18 cellular contexts compared by ENCODE assay signal in genomic region chr5:1832511-1833250, GRCh38. TPM values are rescaled to one million over a fixed set of nuclear protein-coding genes. Genes with fewer than 3 reads are reported as not detected.
DNase-seq lines count a peak whose midpoint lies in the region; ATAC-seq and TF ChIP-seq lines count a peak whose summit lies in the region.
"Had no signal": no experiment of that assay in that cellular context is flagged by ENCODE, and none has a peak within 500 bp of the region (broad histone marks: within the 10 kb centered on the region; RNA-seq: fewer than 3 reads in every experiment).

No MANE protein-coding gene starts in this region.

- peaks cover 4 to 11% of the 10 kb centered on the region in 2 donors for H3K27me3 Mint-ChIP-seq in natural killer cell (ENCODE audit: low read depth in 2 of 2)
- peaks cover 7% of the 10 kb centered on the region in 2 donors for H3K27me3 Mint-ChIP-seq in natural killer cell treated with Interleukin-12 subunit alpha and Interleukin-12 subunit beta and Interleukin-15 and Interleukin-18, amount 100 ng/mL, for 72 hours

- no peaks in the 10 kb centered on the region for H3K79me2 ChIP-seq in hepatocyte

- no peaks in the 10 kb centered on the region for H4K20me1 ChIP-seq in hepatocyte (ENCODE audit: insufficient read depth, poor library complexity, severe bottlenecking)

- TF ChIP-seq CTCF in natural killer cell (IDR thresholded peaks at IDR 0.05) (no peak), hepatocyte (IDR thresholded peaks at IDR 0.05; ENCODE audit: poor library complexity) (no peak)

- no peak overlapping the region for H3K4me3 ChIP-seq in hepatocyte
- H3K4me3 ChIP-seq: MG63, SJCRH30 had no signal

- WGBS in hepatocyte (ENCODE audit: low lambda C conversion rate, missing lambda C conversion rate), result 88% methylated on average over 28 of the region's 28 CpGs

- no peak overlapping the region for H2AFZ ChIP-seq in hepatocyte

- no peaks in the 10 kb centered on the region for H3K36me3 Mint-ChIP-seq in natural killer cell
- H3K36me3 Mint-ChIP-seq in natural killer cell treated with Interleukin-12 subunit alpha and Interleukin-12 subunit beta and Interleukin-15 and Interleukin-18, amount 100 ng/mL, for 72 hours, result no peaks in the 10 kb centered on the region

- H3K9me3 ChIP-seq in hepatocyte (ENCODE audit: low read depth), result no peaks in the 10 kb centered on the region
- H3K9me3 ChIP-seq: MG63, SJCRH30 had no signal

- intact Hi-C loops in natural killer cell (cut with micrococcal nuclease), result no loop called here

- H3K4me2 ChIP-seq in hepatocyte, result no peak overlapping the region
- H3K4me2 ChIP-seq: KMS-11 had no signal

- H3K9me2 ChIP-seq in hepatocyte (replicated peaks; ENCODE audit: insufficient read depth), result no peaks in the 10 kb centered on the region

- no peak overlapping the region for H3K27ac ChIP-seq in hepatocyte
- H3K27ac ChIP-seq: KMS-11, SJCRH30 had no signal

- no peaks in the 10 kb centered on the region for H3K9me3 Mint-ChIP-seq in natural killer cell
- H3K9me3 Mint-ChIP-seq in natural killer cell treated with Interleukin-12 subunit alpha and Interleukin-12 subunit beta and Interleukin-15 and Interleukin-18, amount 100 ng/mL, for 72 hours, result no peaks in the 10 kb centered on the region
- H3K9me3 Mint-ChIP-seq: T-cell had no signal

- DNase-seq in natural killer cell (no peak), SW480 (ENCODE audit: low spot score) (peak; percentile 75), mesenteric fat pad (ENCODE audit: low spot score) (peak; percentile 69), 8988T (no peak), hepatocyte (ENCODE audit: low spot score) (no peak), G401 (ENCODE audit: low spot score) (no peak)
- DNase-seq in natural killer cell treated with Interleukin-12 subunit alpha and Interleukin-12 subunit beta and Interleukin-15 and Interleukin-18, amount 100 ng/mL, for 72 hours (ENCODE audit: low spot score), result no peak
- DNase-seq: C1 segment of cervical spinal cord, COR-L47, MG63, NCI-H1105 treated with DMSO at 0.1 percent for 48 hours, NCI-H187, NCI-H446 treated with DMSO at 0.1 percent for 48 hours, NCI-H82, SJCRH30, T-cell had no signal

- peak in 2 of 3 donors; percentile 15 to 66 for ATAC-seq in natural killer cell
- no peak for ATAC-seq in natural killer cell treated with Interleukin-12 subunit alpha and Interleukin-12 subunit beta and Interleukin-15 and Interleukin-18, amount 100 ng/mL, for 72 hours
- ATAC-seq: T-cell had no signal

- H3K4me1 ChIP-seq in hepatocyte (ENCODE audit: insufficient read depth), result no peaks in the 10 kb centered on the region
- H3K4me1 ChIP-seq: SJCRH30 had no signal

- H3K4me1 Mint-ChIP-seq in natural killer cell, result peaks cover 9 to 13% of the 10 kb centered on the region in 2 donors
- no peaks in the 10 kb centered on the region for H3K4me1 Mint-ChIP-seq in natural killer cell treated with Interleukin-12 subunit alpha and Interleukin-12 subunit beta and Interleukin-15 and Interleukin-18, amount 100 ng/mL, for 72 hours (ENCODE audit: low read depth in 2 of 2)
- H3K4me1 Mint-ChIP-seq: T-cell had no signal

- no peak overlapping the region for H3K27ac Mint-ChIP-seq in natural killer cell
- no peak overlapping the region for H3K27ac Mint-ChIP-seq in natural killer cell treated with Interleukin-12 subunit alpha and Interleukin-12 subunit beta and Interleukin-15 and Interleukin-18, amount 100 ng/mL, for 72 hours
- H3K27ac Mint-ChIP-seq: T-cell had no signal

- H3K36me3 ChIP-seq in hepatocyte (replicated peaks; ENCODE audit: insufficient read depth, low read depth), result no peaks in the 10 kb centered on the region
- H3K36me3 ChIP-seq: SJCRH30 had no signal

- H3K4me3 Mint-ChIP-seq in natural killer cell, result peak overlapping the region; percentile 32
- no peak overlapping the region for H3K4me3 Mint-ChIP-seq in natural killer cell treated with Interleukin-12 subunit alpha and Interleukin-12 subunit beta and Interleukin-15 and Interleukin-18, amount 100 ng/mL, for 72 hours
- H3K4me3 Mint-ChIP-seq: T-cell had no signal

- no peaks in the 10 kb centered on the region for H3K27me3 ChIP-seq in hepatocyte
- H3K27me3 ChIP-seq: MG63, SJCRH30 had no signal

- in situ Hi-C loops in G401 (cut with HindIII; ENCODE audit: low sequenced_read_pairs), result no loop called here

RNA-seq across cellular contexts. Expression of gene NDUFS6, which starts 31.5 kb away (rescaled TPM):
- total RNA-seq in natural killer cell (10 to 100 TPM; 19.2 to 25.9 (median 22.5) TPM), mesenteric fat pad (26.4 TPM), hepatocyte (29.3 and 33.4 TPM in 2 replicates)
- 10 to 100 TPM; 25.3 to 35.5 TPM for total RNA-seq in natural killer cell treated with Interleukin-12 subunit alpha and Interleukin-12 subunit beta and Interleukin-15 and Interleukin-18, amount 100 ng/mL, for 72 hours
- 103 and 108 TPM in 2 replicates for polyA plus RNA-seq in hepatocyte
- total RNA-seq in G401 (2014; rRNA removed; shearing (Covaris generic)), result 94.3 and 107 TPM in 2 replicates

RNA-seq across cellular contexts. Expression of gene MRPL36, which starts 33.0 kb away (rescaled TPM):
- total RNA-seq in natural killer cell (10 to 100 TPM; 14.1 to 21.2 (median 17.1) TPM), mesenteric fat pad (50.4 TPM), hepatocyte (25.6 and 40.3 TPM in 2 replicates)
- 10 to 100 TPM; 45.3 to 62.7 TPM for total RNA-seq in natural killer cell treated with Interleukin-12 subunit alpha and Interleukin-12 subunit beta and Interleukin-15 and Interleukin-18, amount 100 ng/mL, for 72 hours
- polyA plus RNA-seq in hepatocyte, result 96.9 and 107 TPM in 2 replicates
- 39.4 and 85.0 TPM in 2 replicates for total RNA-seq in G401 (2014; rRNA removed; shearing (Covaris generic))

RNA-seq across cellular contexts. Expression of gene IRX4, which starts 50.0 kb away (rescaled TPM):
- not detected for total RNA-seq in natural killer cell
- total RNA-seq in natural killer cell treated with Interleukin-12 subunit alpha and Interleukin-12 subunit beta and Interleukin-15 and Interleukin-18, amount 100 ng/mL, for 72 hours, result not detected
- total RNA-seq in mesenteric fat pad, result not detected
- not detected in 2 replicates for total RNA-seq in hepatocyte
- not detected in 2 replicates for polyA plus RNA-seq in hepatocyte
- not detected in 2 replicates for total RNA-seq in G401 (2014; rRNA removed; shearing (Covaris generic))
- total RNA-seq: H4, SJCRH30, T-cell had no signal

Comparison
In these comparisons a context has a peak if more than half of its experiments do, and no peak if none do; other contexts are left out.
1. ATAC-seq: peak in natural killer cell (2 of 3); none in natural killer cell treated with Interleukin-12 subunit alpha and Interleukin-12 subunit beta and Interleukin-15 and Interleukin-18, amount 100 ng/mL, for 72 hours (0 of 2).
2. DNase-seq: peak in SW480 (single experiment) and mesenteric fat pad (single experiment); none in natural killer cell (single experiment), natural killer cell treated with Interleukin-12 subunit alpha and Interleukin-12 subunit beta and Interleukin-15 and Interleukin-18, amount 100 ng/mL, for 72 hours (single experiment), 8988T (single experiment), hepatocyte (single experiment) and G401 (single experiment).